ENCODE assay signal across 8 cellular contexts in the genomic region with DNA sequence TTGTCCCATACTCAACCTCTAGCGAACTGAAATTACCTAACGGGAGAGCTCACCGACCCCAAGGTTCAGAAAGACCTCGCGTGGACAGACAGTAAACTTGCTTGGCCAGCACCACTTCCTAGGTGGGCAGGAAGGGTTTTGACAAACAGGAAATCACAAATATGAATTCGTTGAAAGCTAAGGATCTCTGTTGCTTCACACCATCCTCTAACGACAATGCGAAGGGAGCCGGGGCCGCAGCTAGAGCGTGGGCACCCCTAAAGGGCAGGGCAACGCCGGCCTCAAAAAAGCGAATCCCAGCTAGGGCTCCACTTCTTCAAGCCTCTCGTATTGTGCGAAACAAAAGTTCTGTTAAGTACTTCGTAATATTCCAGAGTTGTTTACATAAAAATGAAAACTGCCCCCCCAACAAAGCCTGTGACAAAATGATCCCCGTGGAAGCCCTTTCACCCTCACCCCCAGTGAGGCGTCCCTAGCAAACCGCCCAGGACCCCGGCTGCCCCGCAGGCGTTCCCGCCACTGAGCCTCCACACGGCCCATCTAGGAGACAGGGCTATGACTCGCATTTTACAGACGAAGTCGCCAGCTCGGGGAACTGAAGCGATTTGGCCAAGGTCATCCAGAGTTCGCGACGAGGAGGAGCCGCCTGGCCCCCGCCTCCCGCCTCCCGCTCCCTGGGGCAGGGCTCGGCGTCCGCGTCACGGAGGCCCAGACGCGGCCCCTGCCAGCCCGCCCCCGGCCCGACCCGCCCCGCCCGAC. TPM values are rescaled to one million over a fixed set of nuclear protein-coding genes. Genes with fewer than 3 reads are reported as not detected.
A peak's percentile ranks its signal among the peaks of the same experiment; 100 is the strongest.
DNase-seq lines count a peak whose midpoint lies in the region; TF ChIP-seq lines count a peak whose summit lies in the region.

No MANE protein-coding gene starts in this region.

- no peak overlapping the region for H2BK120ac ChIP-seq in neuronal stem cell (ENCODE audit: low read depth, low read length)

- TF ChIP-seq CTCF in GM20000 (IDR thresholded peaks at IDR 0.05; ENCODE audit: extremely low read depth, missing control alignments) = no peak

- H3K27ac ChIP-seq in neuronal stem cell (replicated peaks; ENCODE audit: low read length) = no peak overlapping the region
- peak overlapping the region; percentile 84 for H3K27ac ChIP-seq in subcutaneous abdominal adipose tissue (ENCODE audit: low read depth, low read length)

- no peak overlapping the region for H2BK15ac ChIP-seq in neuronal stem cell (ENCODE audit: low read length)

- H3K4me3 ChIP-seq in neuronal stem cell (ENCODE audit: low read length in 2 of 2) (peak overlapping the region; percentile 86 to 96), subcutaneous abdominal adipose tissue (ENCODE audit: low read depth in 1 of 5, low read length in 5 of 5) (peak overlapping the region; percentile 81 to 90 (median 82))

- peaks cover 8 to 9% of the 10 kb centered on the region in 2 donors for H3K4me1 ChIP-seq in neuronal stem cell (ENCODE audit: control insufficient read depth in 2 of 2, insufficient read depth in 1 of 2, low read depth in 1 of 2, low read length in 2 of 2)
- H3K4me1 ChIP-seq in subcutaneous abdominal adipose tissue (ENCODE audit: control insufficient read depth in 5 of 5, insufficient read depth in 5 of 5, low read length in 5 of 5) = peaks cover 10 to 42% (median 28%) of the 10 kb centered on the region in 5 donors

- no peak overlapping the region for H4K8ac ChIP-seq in neuronal stem cell (ENCODE audit: low read depth, low read length)

- H3K79me1 ChIP-seq in neuronal stem cell (ENCODE audit: low read depth, low read length) = peaks cover 6% of the 10 kb centered on the region

- no peak overlapping the region for H3K4ac ChIP-seq in neuronal stem cell (ENCODE audit: low read length)

- H3K27me3 ChIP-seq in neuronal stem cell (ENCODE audit: control insufficient read depth in 3 of 3, insufficient read depth in 3 of 3, low read depth in 1 of 3, low read length in 3 of 3) (no peaks in the 10 kb centered on the region), subcutaneous abdominal adipose tissue (ENCODE audit: control insufficient read depth in 5 of 5, insufficient read depth in 4 of 5, low read length in 5 of 5) (no peaks in the 10 kb centered on the region)

- no peak overlapping the region for H4K91ac ChIP-seq in neuronal stem cell (ENCODE audit: low read depth, low read length, poor library complexity)

- H2AFZ ChIP-seq in neuronal stem cell (ENCODE audit: low read length) = peak overlapping the region; percentile 97

- H3K9me3 ChIP-seq in neuronal stem cell (replicated peaks in 1 of 2; ENCODE audit: control insufficient read depth in 2 of 2, insufficient read depth in 1 of 2, low read depth in 1 of 2, low read length in 2 of 2) (no peaks in the 10 kb centered on the region), subcutaneous abdominal adipose tissue (ENCODE audit: control insufficient read depth in 5 of 5, low read length in 5 of 5) (no peaks in the 10 kb centered on the region)

- DNase-seq in COLO829 (ENCODE audit: low spot score) (peak; percentile 59), GM20000 (ENCODE audit: low spot score) (peak; percentile 90), HPDE6-E6E7 (ENCODE audit: extremely low spot score) (peak; percentile 70), SHP77 (lab: John Stamatoyannopoulos, UW) (peak; percentile 49 to 62), activated gamma-delta T cell treated with Interleukin-2 at 50 U/mL for 16 hours (peak; percentile 74), foreskin melanocyte (peak; percentile 77), neuronal stem cell (ENCODE audit: low spot score) (no peak)

- H3K14ac ChIP-seq in neuronal stem cell (ENCODE audit: low read length) = no peak overlapping the region

- H2BK5ac ChIP-seq in neuronal stem cell (ENCODE audit: low read length) = peak overlapping the region; percentile 11

- peak overlapping the region; percentile 19 for H2AK5ac ChIP-seq in neuronal stem cell (ENCODE audit: low read depth, low read length)

- H3K9ac ChIP-seq in neuronal stem cell (ENCODE audit: low read depth, low read length, poor library complexity) = peak overlapping the region; percentile 93
- H3K9ac ChIP-seq in subcutaneous abdominal adipose tissue (ENCODE audit: low read length in 5 of 5) = peak overlapping the region; percentile 70 to 87 (median 85)

- H3K36me3 ChIP-seq in neuronal stem cell (replicated peaks in 1 of 2; ENCODE audit: control insufficient read depth in 2 of 2, insufficient read depth in 2 of 2, low read length in 2 of 2) (peaks cover 4 to 39% of the 10 kb centered on the region in 2 donors), subcutaneous abdominal adipose tissue (ENCODE audit: control insufficient read depth in 5 of 5, insufficient read depth in 5 of 5, low read length in 5 of 5) (peaks cover 3 to 19% (median 6%) of the 10 kb centered on the region in 5 donors)

- peak overlapping the region; percentile 100 for H3K23ac ChIP-seq in neuronal stem cell (ENCODE audit: low read depth, low read length, poor library complexity)

- no CpG with 5 or more reads among the region's 50 CpGs for WGBS in neuronal stem cell (ENCODE audit: extremely low coverage in 2 of 2, insufficient read length in 2 of 2, insufficient replicate concordance in 1 of 2), 2 donors

- H3K18ac ChIP-seq in neuronal stem cell (ENCODE audit: low read length) = peak overlapping the region; percentile 65

- no peak overlapping the region for H2BK12ac ChIP-seq in neuronal stem cell (ENCODE audit: low read length)

- peak overlapping the region; percentile 79 for H3K4me2 ChIP-seq in neuronal stem cell (ENCODE audit: insufficient read depth, low read length, poor library complexity, severe bottlenecking)

RNA-seq across cellular contexts. Expression of gene KANSL3, which starts 0.5 kb away (rescaled TPM):
- polyA plus RNA-seq in neuronal stem cell (2013, experiment 1 of 2) = 23.8 TPM
- polyA plus RNA-seq in neuronal stem cell (2013, experiment 2 of 2) = 23.9 TPM

RNA-seq across cellular contexts. Expression of gene FER1L5, which starts 5.0 kb away (rescaled TPM):
- 0.47 TPM for polyA plus RNA-seq in neuronal stem cell (2013, experiment 1 of 2)
- polyA plus RNA-seq in neuronal stem cell (2013, experiment 2 of 2) = 0.47 TPM
